In genomic region chr9:112705773-112706427, GRCh38 we compare ENCODE assay signal across 1 cellular context.
TF ChIP-seq lines count a peak whose summit lies in the region.

No MANE protein-coding gene starts in this region.

TF ChIP-seq in GM23338, 12 proteins besides CTCF, POLR2A, EP300 and RAD21 (continued from another document):
- no peak for TF ChIP-seq REST (IDR thresholded peaks at IDR 0.05; ENCODE audit: unreplicated experiment)
- TF ChIP-seq JUNB (IDR thresholded peaks at IDR 0.05; ENCODE audit: unreplicated experiment): no peak
- TF ChIP-seq ZNF462 (CRISPR knock-in tag; IDR thresholded peaks at IDR 0.05): no peak
- no peak for TF ChIP-seq EZH2phosphoT487 (IDR thresholded peaks at IDR 0.05; ENCODE audit: unreplicated experiment)
- no peak for TF ChIP-seq ETS1 (IDR thresholded peaks at IDR 0.05)
- no peak for TF ChIP-seq CREB1 (CRISPR knock-in tag; IDR thresholded peaks at IDR 0.05; ENCODE audit: low read depth)
- TF ChIP-seq NANOG (IDR thresholded peaks at IDR 0.05; ENCODE audit: borderline replicate concordance): no peak
- no peak for TF ChIP-seq STAT1 (IDR thresholded peaks at IDR 0.05; ENCODE audit: unreplicated experiment)
- no peak for TF ChIP-seq EZH2 (IDR thresholded peaks at IDR 0.05; ENCODE audit: low read depth, unreplicated experiment)
